In the genomic region with DNA sequence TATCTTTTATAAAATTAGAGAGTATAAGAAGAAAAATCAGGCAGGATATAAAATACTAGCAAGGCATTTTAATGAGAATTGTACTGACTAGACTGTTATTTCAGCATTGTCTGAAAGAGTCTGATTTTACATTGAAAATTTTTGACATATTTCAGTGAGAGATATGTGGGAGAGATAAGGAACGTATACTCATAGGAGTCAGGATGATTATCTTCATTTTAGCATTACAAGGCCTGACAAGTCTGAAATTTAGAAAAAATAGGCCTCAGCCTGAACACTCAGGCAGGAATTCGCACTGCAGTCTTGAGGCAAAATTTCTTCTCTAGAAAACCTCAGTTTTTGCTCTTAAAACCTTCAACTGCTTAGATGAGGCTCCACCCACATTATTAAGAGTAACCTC, we compare ENCODE assay signal across 14 cellular contexts.
A peak's percentile ranks its signal among the peaks of the same experiment; 100 is the strongest.
DNase-seq lines count a peak whose midpoint lies in the region; ATAC-seq and TF ChIP-seq lines count a peak whose summit lies in the region.
"Had no signal": no experiment of that assay in that cellular context is flagged by ENCODE, and none has a peak within 500 bp of the region (broad histone marks: within the 10 kb centered on the region; RNA-seq: fewer than 3 reads in every experiment).

No MANE protein-coding gene starts in this region.

- no peak overlapping the region for H4K8ac ChIP-seq in trophoblast cell (ENCODE audit: low read depth, low read length)

- H3K18ac ChIP-seq in trophoblast cell (ENCODE audit: low read length), result no peak overlapping the region

- no peaks in the 10 kb centered on the region for H3K27me3 Mint-ChIP-seq in T-cell
- H3K27me3 Mint-ChIP-seq: CD4-positive, alpha-beta T cell had no signal

- no peaks in the 10 kb centered on the region for H3K79me1 ChIP-seq in trophoblast cell (ENCODE audit: low read length)

- DNase-seq in EL (peak; percentile 23), adipocyte (ENCODE audit: low read depth) (peak; percentile 36), foreskin keratinocyte (peak; percentile 5 to 52), trophoblast cell (peak; percentile 23 to 61), T-cell (no peak), NCI-H2029 (lab: John Stamatoyannopoulos, UW) (no peak)
- DNase-seq in activated CD4-positive, CD25-positive, alpha-beta regulatory T cell (lab: John Stamatoyannopoulos, UW), result no peak
- DNase-seq: ACHN; Calu3; CD4-positive, alpha-beta T cell; DMS 273 treated with DMSO at 0.1 percent for 48 hours had no signal

- no peak overlapping the region for H3K4me2 ChIP-seq in trophoblast cell (ENCODE audit: low read length)
- H3K4me2 ChIP-seq: BLaER1 treated with 17β-estradiol and CSF1 and Interleukin-3, amounts not matched to agents 10 nM and 100 nM had no signal

- H3K14ac ChIP-seq in trophoblast cell (ENCODE audit: low read length), result no peak overlapping the region

- POLR2A ChIA-PET in T-cell (lab: Charles Lee), result no interaction called here

- H2BK120ac ChIP-seq in trophoblast cell (ENCODE audit: insufficient read depth, low read length, poor library complexity), result no peak overlapping the region

- H3K4me3 ChIP-seq in adipocyte (ENCODE audit: low read length) (no peak overlapping the region), trophoblast cell (ENCODE audit: low read depth, low read length) (no peak overlapping the region)
- H3K4me3 ChIP-seq: BLaER1 treated with 17β-estradiol and CSF1 and Interleukin-3, amounts not matched to agents 10 nM and 100 nM; HAP-1 had no signal

- H3K9me3 ChIP-seq in adipocyte (ENCODE audit: control insufficient read depth, low read length) (no peaks in the 10 kb centered on the region), trophoblast cell (ENCODE audit: insufficient read depth, low read depth, low read length) (no peaks in the 10 kb centered on the region)
- H3K9me3 ChIP-seq: BLaER1 treated with 17β-estradiol and CSF1 and Interleukin-3, amounts not matched to agents 10 nM and 100 nM; HAP-1 had no signal

- no peak for ATAC-seq in foreskin keratinocyte
- no peak for ATAC-seq in T-cell (replicated peaks in 1 of 4)
- no peak for ATAC-seq in HG02973 (IDR thresholded peaks at IDR 0.05; ENCODE audit: unreplicated experiment)

- no peak overlapping the region for H2BK12ac ChIP-seq in trophoblast cell (ENCODE audit: low read length)

- H2AFZ ChIP-seq in trophoblast cell (ENCODE audit: insufficient read depth, low read length, poor library complexity), result no peak overlapping the region

- H3K36me3 ChIP-seq in adipocyte (ENCODE audit: control insufficient read depth, insufficient read depth, low read length, severe bottlenecking) (no peaks in the 10 kb centered on the region), trophoblast cell (ENCODE audit: control insufficient read depth in 1 of 2, insufficient read depth in 2 of 2, low read length in 2 of 2) (no peaks in the 10 kb centered on the region)
- H3K36me3 ChIP-seq: BLaER1 treated with 17β-estradiol and CSF1 and Interleukin-3, amounts not matched to agents 10 nM and 100 nM; HAP-1 had no signal

- WGBS in trophoblast cell (ENCODE audit: extremely low coverage, insufficient coverage, insufficient read length), result no CpG with 5 or more reads among the region's 2 CpGs

- H3K27ac ChIP-seq in foreskin keratinocyte (no peak overlapping the region), trophoblast cell (ENCODE audit: low read depth, low read length) (no peak overlapping the region)
- H3K27ac ChIP-seq: BLaER1 treated with 17β-estradiol and CSF1 and Interleukin-3, amounts not matched to agents 10 nM and 100 nM had no signal

- no peaks in the 10 kb centered on the region for H3K36me3 Mint-ChIP-seq in T-cell

- H3K4me3 Mint-ChIP-seq in T-cell, result no peak overlapping the region
- H3K4me3 Mint-ChIP-seq: CD4-positive, alpha-beta T cell had no signal

- CTCF ChIA-PET in T-cell (lab: Charles Lee), result no interaction called here

- H3K79me2 ChIP-seq in trophoblast cell (ENCODE audit: control insufficient read depth, insufficient read depth, low read length, poor library complexity), result no peaks in the 10 kb centered on the region

- H2AK5ac ChIP-seq in trophoblast cell (ENCODE audit: low read length), result no peak overlapping the region

- H2BK5ac ChIP-seq in trophoblast cell (ENCODE audit: low read depth, low read length, poor library complexity), result no peak overlapping the region

- no peak overlapping the region for H3K4ac ChIP-seq in trophoblast cell (ENCODE audit: low read depth, low read length)

- no peak overlapping the region for H4K12ac ChIP-seq in trophoblast cell (ENCODE audit: low read depth, low read length)

- H4K91ac ChIP-seq in trophoblast cell (ENCODE audit: low read depth, low read length), result no peak overlapping the region

- peaks cover 7 to 19% (median 19%) of the 10 kb centered on the region in 3 donors for H3K9me3 Mint-ChIP-seq in T-cell

- H3K4me1 Mint-ChIP-seq in T-cell, result no peaks in the 10 kb centered on the region

- H3K23ac ChIP-seq in trophoblast cell (ENCODE audit: low read length), result no peak overlapping the region

- no peaks in the 10 kb centered on the region for H3K27me3 ChIP-seq in adipocyte (replicated peaks; ENCODE audit: control insufficient read depth, insufficient read depth, low read length)
- H3K27me3 ChIP-seq in foreskin keratinocyte, result no peaks in the 10 kb centered on the region
- no peaks in the 10 kb centered on the region for H3K27me3 ChIP-seq in trophoblast cell (ENCODE audit: insufficient read depth, low read length)
- H3K27me3 ChIP-seq: BLaER1 treated with 17β-estradiol and CSF1 and Interleukin-3, amounts not matched to agents 10 nM and 100 nM had no signal

- TF ChIP-seq CTCF in foreskin keratinocyte (conservative IDR thresholded peaks at IDR 0.05), result no peak

- H3K4me1 ChIP-seq in adipocyte (ENCODE audit: control insufficient read depth, insufficient read depth, low read length) (no peaks in the 10 kb centered on the region), foreskin keratinocyte (no peaks in the 10 kb centered on the region), trophoblast cell (ENCODE audit: control insufficient read depth in 1 of 2, insufficient read depth in 2 of 2, low read length in 2 of 2) (no peaks in the 10 kb centered on the region)
- H3K4me1 ChIP-seq: HAP-1 had no signal

- no peak overlapping the region for H3K27ac Mint-ChIP-seq in T-cell
- H3K27ac Mint-ChIP-seq: CD4-positive, alpha-beta T cell had no signal

- H3K9ac ChIP-seq in adipocyte (ENCODE audit: low read length) (no peak overlapping the region), trophoblast cell (ENCODE audit: low read length) (no peak overlapping the region)
- H3K9ac ChIP-seq: BLaER1 treated with 17β-estradiol and CSF1 and Interleukin-3, amounts not matched to agents 10 nM and 100 nM had no signal

Comparison
In these comparisons a context has a peak if more than half of its experiments do, and no peak if none do; other contexts are left out.
1. DNase-seq: peak in EL (single experiment), adipocyte (single experiment), foreskin keratinocyte (2 of 2) and trophoblast cell (2 of 2); none in T-cell (0 of 34), NCI-H2029 (single experiment) and activated CD4-positive, CD25-positive, alpha-beta regulatory T cell (0 of 4).